Comparison of ENCODE assay signal across 8 cellular contexts in genomic region chr5:112417931-112418358, GRCh38. TPM values are rescaled to one million over a fixed set of nuclear protein-coding genes. Genes with fewer than 3 reads are reported as not detected.
A peak's percentile ranks its signal among the peaks of the same experiment; 100 is the strongest.
DNase-seq lines count a peak whose midpoint lies in the region; ATAC-seq and TF ChIP-seq lines count a peak whose summit lies in the region.

No MANE protein-coding gene starts in this region.

- H3K27me3 ChIP-seq in BLaER1 treated with 17β-estradiol and CSF1 and Interleukin-3, amounts not matched to agents 10 nM and 100 nM: peaks cover 15 to 38% (median 30%) of the 10 kb centered on the region in 11 experiments

- H3K9me3 Mint-ChIP-seq in neural crest cell: no peaks in the 10 kb centered on the region

- DNase-seq in activated CD8-positive, alpha-beta memory T cell treated with anti-CD3 and anti-CD28 coated beads, Interleukin-2, amount 50 U/mL, for 48 hours: peak; percentile 65
- peak; percentile 2 to 35 for DNase-seq in foreskin fibroblast
- DNase-seq in neural crest cell (ENCODE audit: low read depth, low spot score): no peak
- no peak for DNase-seq in NCI-H774 (lab: John Stamatoyannopoulos, UW)

- TF ChIP-seq CTCF in foreskin fibroblast (IDR thresholded peaks at IDR 0.05; ENCODE audit: low read depth, low read length) (no peak), neural crest cell (conservative IDR thresholded peaks at IDR 0.05) (no peak)

- H3K27ac Mint-ChIP-seq in neural crest cell (ENCODE audit: unreplicated experiment): no peak overlapping the region

- no peak overlapping the region for H3K9ac ChIP-seq in BLaER1 treated with 17β-estradiol and CSF1 and Interleukin-3, amounts not matched to agents 10 nM and 100 nM

- H3K4me1 Mint-ChIP-seq in neural crest cell: peaks cover 19% of the 10 kb centered on the region

- H4K20me1 ChIP-seq in BLaER1 treated with 17β-estradiol and CSF1 and Interleukin-3, amounts not matched to agents 10 nM and 100 nM: no peaks in the 10 kb centered on the region

- no peaks in the 10 kb centered on the region for H3K36me3 ChIP-seq in BLaER1 treated with 17β-estradiol and CSF1 and Interleukin-3, amounts not matched to agents 10 nM and 100 nM
- no peaks in the 10 kb centered on the region for H3K36me3 ChIP-seq in urinary bladder (ENCODE audit: insufficient read depth)

- no peak overlapping the region for H3K4me3 ChIP-seq in BLaER1 treated with 17β-estradiol and CSF1 and Interleukin-3, amounts not matched to agents 10 nM and 100 nM
- H3K4me3 ChIP-seq in foreskin fibroblast (ENCODE audit: low read depth in 1 of 2, low read length in 2 of 2) (peak overlapping the region; percentile 23 to 41), urinary bladder (ENCODE audit: low read depth, low read length) (peak overlapping the region; percentile 88)

- H3K4me3 Mint-ChIP-seq in neural crest cell: peak overlapping the region; percentile 84

- no peaks in the 10 kb centered on the region for H3K36me3 Mint-ChIP-seq in neural crest cell (ENCODE audit: low read depth)

- WGBS in urinary bladder: 2% methylated on average over 14 of the region's 14 CpGs

- peaks cover 0 to 12% (median 5%) of the 10 kb centered on the region in 10 experiments; a peak in 4 of 20 replicates for H3K4me1 ChIP-seq in BLaER1 treated with 17β-estradiol and CSF1 and Interleukin-3, amounts not matched to agents 10 nM and 100 nM
- H3K4me1 ChIP-seq in urinary bladder (ENCODE audit: insufficient read depth): no peaks in the 10 kb centered on the region

- peak overlapping the region; percentile 19 to 98 (median 94); a peak in 14 of 22 replicates for H3K4me2 ChIP-seq in BLaER1 treated with 17β-estradiol and CSF1 and Interleukin-3, amounts not matched to agents 10 nM and 100 nM

- H3K9me3 ChIP-seq in BLaER1 treated with 17β-estradiol and CSF1 and Interleukin-3, amounts not matched to agents 10 nM and 100 nM (replicated peaks in 1 of 11): no peaks in the 10 kb centered on the region

- peak; percentile 49 for ATAC-seq in GM19324 (IDR thresholded peaks at IDR 0.05; ENCODE audit: low FRiP score, unreplicated experiment)
- ATAC-seq in HG03558 (IDR thresholded peaks at IDR 0.05; ENCODE audit: extremely low read depth, unreplicated experiment): peak; percentile 32

- no peak overlapping the region for H3K27ac ChIP-seq in BLaER1 treated with 17β-estradiol and CSF1 and Interleukin-3, amounts not matched to agents 10 nM and 100 nM
- H3K27ac ChIP-seq in urinary bladder (ENCODE audit: low read depth): no peak overlapping the region

- peaks cover 67% of the 10 kb centered on the region for H3K27me3 Mint-ChIP-seq in neural crest cell (ENCODE audit: low read depth)

RNA-seq across cellular contexts. Expression of gene EPB41L4A, which starts 1.1 kb away (rescaled TPM):
- total RNA-seq in neural crest cell (10.8 and 12.4 TPM in 2 replicates), urinary bladder (49.4 TPM)
- polyA plus RNA-seq in urinary bladder: 5.0 TPM

Comparison
In these comparisons a context has a peak if more than half of its experiments do, and no peak if none do; other contexts are left out.
1. H3K4me3 ChIP-seq: peak in foreskin fibroblast (2 of 2) and urinary bladder (single experiment); none in BLaER1 treated with 17β-estradiol and CSF1 and Interleukin-3, amounts not matched to agents 10 nM and 100 nM (0 of 10).
2. DNase-seq: peak in activated CD8-positive, alpha-beta memory T cell treated with anti-CD3 and anti-CD28 coated beads, Interleukin-2, amount 50 U/mL, for 48 hours (single experiment) and foreskin fibroblast (2 of 2); none in neural crest cell (single experiment) and NCI-H774 (single experiment).